In genomic region chr18:457533-457932, GRCh38 we compare ENCODE assay signal across 17 cellular contexts. TPM values are rescaled to one million over a fixed set of nuclear protein-coding genes. Genes with fewer than 3 reads are reported as not detected.
DNase-seq lines count a peak whose midpoint lies in the region; ATAC-seq and TF ChIP-seq lines count a peak whose summit lies in the region.
"Had no signal": no experiment of that assay in that cellular context is flagged by ENCODE, and none has a peak within 500 bp of the region (broad histone marks: within the 10 kb centered on the region; RNA-seq: fewer than 3 reads in every experiment).

No MANE protein-coding gene starts in this region.

- no peak overlapping the region for H2AK5ac ChIP-seq in IMR-90 (ENCODE audit: low read depth, low read length)

- H2BK20ac ChIP-seq in IMR-90 (ENCODE audit: low read depth, low read length) = no peak overlapping the region

- no peak overlapping the region; the same call in 1 of the 2 replicates for H3K23ac ChIP-seq in IMR-90 (ENCODE audit: low read depth, low read length)

- WGBS in IMR-90 (ENCODE audit: extremely low coverage in 2 of 2, insufficient read length in 1 of 2), 2 experiments = no CpG with 5 or more reads among the region's 9 CpGs
- 44% methylated on average over 9 of the region's 9 CpGs for WGBS in smooth muscle cell (ENCODE audit: low lambda C conversion rate)

- TF ChIP-seq POLR2A in IMR-90 (IDR thresholded peaks at IDR 0.05; ENCODE audit: low read depth, low read length) = no peak

- DNase-seq in IMR-90 = peak; percentile 48
- no peak for DNase-seq in right atrium auricular region (ENCODE audit: low spot score)
- no peak for DNase-seq in smooth muscle cell (lab: John Stamatoyannopoulos, UW; ENCODE audit: unreplicated experiment)
- no peak for DNase-seq in retina
- DNase-seq in T-cell = no peak
- DNase-seq in 8988T = no peak
- DNase-seq: activated CD4-positive, alpha-beta T cell treated with anti-CD3 and anti-CD28 coated beads, Interleukin-2, amount 50 U/mL, for 1 hour; activated gamma-delta T cell; COR-L47; kidney glomerular epithelial cell; NCI-H1930; stimulated activated CD4-positive, alpha-beta T cell treated with anti-CD3 and anti-CD28 coated beads, Interleukin-2, amount 100 ng/mL, for 24 hours; stimulated activated naive CD8-positive, alpha-beta T cell treated with anti-CD3 and anti-CD28 coated beads, Interleukin-15, Interleukin-2, amounts not matched to agents 100 U/mL and 50 U/mL, for 24 hours; T-helper 1 cell had no signal

- ATAC-seq in IMR-90 (ENCODE audit: low read depth) (peak; percentile 74), T-cell (replicated peaks in 1 of 4) (no peak), GM19395 (IDR thresholded peaks at IDR 0.05; ENCODE audit: unreplicated experiment) (no peak)
- ATAC-seq: stimulated activated naive CD8-positive, alpha-beta T cell treated with anti-CD3 and anti-CD28 coated beads, Interleukin-15, Interleukin-2, amounts not matched to agents 100 U/mL and 50 U/mL, for 24 hours had no signal

- H3K79me1 ChIP-seq in IMR-90 (ENCODE audit: low read depth in 1 of 2, low read length in 2 of 2) = no peaks in the 10 kb centered on the region

- no peak overlapping the region for H3K56ac ChIP-seq in IMR-90 (ENCODE audit: extremely low read depth, insufficient read depth, low read length)

- H2BK120ac ChIP-seq in IMR-90 (ENCODE audit: low read depth, low read length) = peak overlapping the region; percentile 16

- H3K36me3 Mint-ChIP-seq in brain (peaks cover 6% of the 10 kb centered on the region), T-cell (no peaks in the 10 kb centered on the region)

- CTCF ChIA-PET in IMR-90 (lab: Yijun Ruan, JAX) = no interaction called here
- CTCF ChIA-PET in T-cell (lab: Charles Lee) = no interaction called here

- TF ChIP-seq CTCF in IMR-90 (conservative IDR thresholded peaks at IDR 0.05; ENCODE audit: low read depth, low read length) (no peak), brain (conservative IDR thresholded peaks at IDR 0.05) (no peak), right atrium auricular region (IDR thresholded peaks at IDR 0.05) (no peak), smooth muscle cell (IDR thresholded peaks at IDR 0.05; ENCODE audit: borderline replicate concordance, insufficient read depth, poor library complexity, severe bottlenecking) (no peak)

- in situ Hi-C loops in IMR-90 (cut with MboI; ENCODE audit: low sequenced_read_pairs) = no loop called here

- H3K27ac Mint-ChIP-seq in brain = peak overlapping the region in 3 of 5 experiments; percentile 94 to 95 (median 95)
- H3K27ac Mint-ChIP-seq in T-cell = no peak overlapping the region

- H3K4me1 Mint-ChIP-seq in brain = peaks cover 29% of the 10 kb centered on the region
- H3K4me1 Mint-ChIP-seq in T-cell = no peaks in the 10 kb centered on the region
- H3K4me1 Mint-ChIP-seq: central memory CD8-positive, alpha-beta T cell had no signal

- 0 out of 2 replicates have a peak, but pooled peaks cover 3% of the 10 kb centered on the region for H3K9me1 ChIP-seq in IMR-90 (ENCODE audit: insufficient read depth, low read length)

- H3K14ac ChIP-seq in IMR-90 (replicated peaks; ENCODE audit: low read depth, low read length) = 0 out of 2 replicates have a peak overlapping the region, but pooled peaks have one; percentile 5

- H3K27me3 ChIP-seq in IMR-90 (ENCODE audit: control insufficient read depth, insufficient read depth, low read length) (peaks cover 11% of the 10 kb centered on the region), right atrium auricular region (no peaks in the 10 kb centered on the region), smooth muscle cell (ENCODE audit: low read depth) (no peaks in the 10 kb centered on the region)

- no peak overlapping the region for H4K91ac ChIP-seq in IMR-90 (ENCODE audit: insufficient read depth, low read depth, low read length)

- H3K18ac ChIP-seq in IMR-90 (ENCODE audit: low read depth, low read length) = peak overlapping the region; percentile 7

- H3K4ac ChIP-seq in IMR-90 (ENCODE audit: low read depth, low read length) = no peak overlapping the region; the same call in 1 of the 2 replicates

- H3K27me3 Mint-ChIP-seq in brain = no peaks in the 10 kb centered on the region
- H3K27me3 Mint-ChIP-seq in T-cell = peaks cover 34 to 42% of the 10 kb centered on the region in 2 donors

- no peak overlapping the region for H2AK9ac ChIP-seq in IMR-90 (replicated peaks; ENCODE audit: low read depth, low read length, poor library complexity)

- POLR2A ChIA-PET in IMR-90 (lab: Charles Lee; ENCODE audit: unreplicated experiment) = no interaction called here
- POLR2A ChIA-PET in T-cell (lab: Charles Lee) = no interaction called here

- H3K27ac ChIP-seq in IMR-90 (ENCODE audit: insufficient read depth, low read length) = peak overlapping the region; percentile 83; the same call in 1 of the 2 replicates
- H3K27ac ChIP-seq in right atrium auricular region = peak overlapping the region; percentile 49 to 61
- no peak overlapping the region for H3K27ac ChIP-seq in smooth muscle cell (ENCODE audit: low read depth)

- H3K4me2 ChIP-seq in IMR-90 (ENCODE audit: low read depth, low read length) = peak overlapping the region; percentile 74
- H3K4me2 ChIP-seq in smooth muscle cell = peak overlapping the region; percentile 63

- H3K9me3 Mint-ChIP-seq in brain (peaks cover 7 to 13% (median 8%) of the 10 kb centered on the region in 5 experiments), T-cell (peaks cover 0 to 13% (median 2%) of the 10 kb centered on the region in 3 donors)
- H3K9me3 Mint-ChIP-seq: central memory CD8-positive, alpha-beta T cell had no signal

- peaks cover 11% of the 10 kb centered on the region for H3F3A ChIP-seq in smooth muscle cell (ENCODE audit: low read depth)

- H3K4me1 ChIP-seq in IMR-90 (ENCODE audit: control insufficient read depth, insufficient read depth, low read length) = peaks cover 15% of the 10 kb centered on the region
- peaks cover 0 to 21% of the 10 kb centered on the region in 2 donors for H3K4me1 ChIP-seq in right atrium auricular region
- peaks cover 12% of the 10 kb centered on the region for H3K4me1 ChIP-seq in smooth muscle cell (ENCODE audit: low read depth)

- H3K4me3 Mint-ChIP-seq in brain (peak overlapping the region in 3 of 5 experiments; percentile 38 to 84 (median 65)), T-cell (no peak overlapping the region)
- H3K4me3 Mint-ChIP-seq: central memory CD8-positive, alpha-beta T cell had no signal

- no peak overlapping the region for H4K5ac ChIP-seq in IMR-90 (ENCODE audit: low read depth, low read length)

- no peak overlapping the region for H3K4me3 ChIP-seq in IMR-90 (ENCODE audit: insufficient read depth, low read depth, low read length)
- H3K4me3 ChIP-seq in right atrium auricular region = peak overlapping the region; percentile 11 to 20
- peak overlapping the region; percentile 8 for H3K4me3 ChIP-seq in smooth muscle cell

- H4K8ac ChIP-seq in IMR-90 (ENCODE audit: low read depth in 2 of 2, low read length in 2 of 2) = peak overlapping the region in 1 of 2 experiments; percentile 64; a peak in 2 of 4 replicates

- H2AFZ ChIP-seq in IMR-90 (replicated peaks; ENCODE audit: low read length, poor library complexity) (peak overlapping the region; percentile 56), smooth muscle cell (ENCODE audit: low read depth) (peak overlapping the region; percentile 7)

- no peak overlapping the region; the same call in 2 of the 3 replicates for H2BK15ac ChIP-seq in IMR-90 (ENCODE audit: low read depth, low read length)

- no peaks in the 10 kb centered on the region for H4K20me1 ChIP-seq in IMR-90 (ENCODE audit: insufficient read depth, low read length)
- H4K20me1 ChIP-seq in smooth muscle cell (ENCODE audit: low read depth) = no peaks in the 10 kb centered on the region

- H3K36me3 ChIP-seq in IMR-90 (ENCODE audit: control insufficient read depth, insufficient read depth, low read length) (no peaks in the 10 kb centered on the region), right atrium auricular region (no peaks in the 10 kb centered on the region), smooth muscle cell (ENCODE audit: low read depth) (no peaks in the 10 kb centered on the region)

- H2BK5ac ChIP-seq in IMR-90 (ENCODE audit: low read depth, low read length, poor library complexity, severe bottlenecking) = no peak overlapping the region

- intact Hi-C loops in IMR-90 (cut with micrococcal nuclease) = loop anchor here (5.0 kb wide), 1 partner anchor 160 kb away; no protein-coding TSS in a partner anchor

- H3K9me3 ChIP-seq in IMR-90 (ENCODE audit: control insufficient read depth, insufficient read depth, low read length) = no peaks in the 10 kb centered on the region
- H3K9me3 ChIP-seq in right atrium auricular region = peaks cover 0 to under 1% of the 10 kb centered on the region in 2 donors
- H3K9me3 ChIP-seq in smooth muscle cell (replicated peaks; ENCODE audit: low read depth) = no peaks in the 10 kb centered on the region

- no TSS peak for BruUV-seq in IMR-90 (replicated peaks; lab: Mats Ljungman, UMichigan)

- no peaks in the 10 kb centered on the region for H3K79me2 ChIP-seq in smooth muscle cell (ENCODE audit: low read depth)

- dilution Hi-C loops in IMR-90 (cut with HindIII; ENCODE audit: low sequenced_read_pairs, unreplicated experiment) = no loop called here

- H3K9ac ChIP-seq in IMR-90 (ENCODE audit: low read depth, low read length) (peak overlapping the region; percentile 35; the same call in 1 of the 2 replicates), smooth muscle cell (ENCODE audit: low read depth) (no peak overlapping the region)

- no peak for TF ChIP-seq RAD21 in IMR-90 (IDR thresholded peaks at IDR 0.05; ENCODE audit: low read length)

TF ChIP-seq in IMR-90, 13 proteins besides CTCF, POLR2A, EP300 and RAD21 (continues in another document):
- peak; percentile 63 for TF ChIP-seq CEBPB (IDR thresholded peaks at IDR 0.05; ENCODE audit: low read depth, low read length)
- no peak for TF ChIP-seq MAFK (IDR thresholded peaks at IDR 0.05; ENCODE audit: low read depth, low read length)
- TF ChIP-seq USF2 (IDR thresholded peaks at IDR 0.05; ENCODE audit: low read depth, low read length) = no peak
- no peak for TF ChIP-seq CHD1 (IDR thresholded peaks at IDR 0.05; ENCODE audit: low read depth, low read length)
- TF ChIP-seq FOS (IDR thresholded peaks at IDR 0.05; ENCODE audit: low read depth, low read length) = no peak

RNA-seq across cellular contexts. Expression of gene COLEC12, which starts 43.0 kb away (rescaled TPM):
- total RNA-seq in IMR-90 (2012; rRNA removed) = 1.7 and 2.3 TPM in 2 replicates
- 0.83 and 1.0 TPM in 2 replicates for polyA plus RNA-seq in IMR-90 (2012; rRNA removed)
- polyA plus RNA-seq in IMR-90 (2012; cell fraction: cytosol; rRNA removed) = 0.35 and 0.63 TPM in 2 replicates
- 0.21 and 0.54 TPM in 2 replicates for polyA plus RNA-seq in IMR-90 (2012; cell fraction: nucleus; rRNA removed; ENCODE audit: low replicate concordance)
- 3.9 TPM for polyA plus RNA-seq in brain (ENCODE audit: insufficient read depth, low read depth, low replicate concordance)
- 10 to 100 TPM; 10.9 to 15.3 TPM for total RNA-seq in right atrium auricular region
- total RNA-seq in smooth muscle cell = 10.8 and 13.8 TPM in 2 replicates
- polyA plus RNA-seq in smooth muscle cell = 10.5 and 13.7 TPM in 2 replicates
- total RNA-seq in T-cell = under 1 TPM in 2 of 5 donors, not detected in 3; 0.07 to 0.32 TPM

Comparison
In these comparisons a context has a peak if more than half of its experiments do, and no peak if none do; other contexts are left out.
1. H3K27ac Mint-ChIP-seq: peak in brain (3 of 5); none in T-cell (0 of 2).
2. H3K4me3 Mint-ChIP-seq: peak in brain (3 of 5); none in T-cell (0 of 3).